ENCODE assay signal across 1 cellular context in the genomic region with DNA sequence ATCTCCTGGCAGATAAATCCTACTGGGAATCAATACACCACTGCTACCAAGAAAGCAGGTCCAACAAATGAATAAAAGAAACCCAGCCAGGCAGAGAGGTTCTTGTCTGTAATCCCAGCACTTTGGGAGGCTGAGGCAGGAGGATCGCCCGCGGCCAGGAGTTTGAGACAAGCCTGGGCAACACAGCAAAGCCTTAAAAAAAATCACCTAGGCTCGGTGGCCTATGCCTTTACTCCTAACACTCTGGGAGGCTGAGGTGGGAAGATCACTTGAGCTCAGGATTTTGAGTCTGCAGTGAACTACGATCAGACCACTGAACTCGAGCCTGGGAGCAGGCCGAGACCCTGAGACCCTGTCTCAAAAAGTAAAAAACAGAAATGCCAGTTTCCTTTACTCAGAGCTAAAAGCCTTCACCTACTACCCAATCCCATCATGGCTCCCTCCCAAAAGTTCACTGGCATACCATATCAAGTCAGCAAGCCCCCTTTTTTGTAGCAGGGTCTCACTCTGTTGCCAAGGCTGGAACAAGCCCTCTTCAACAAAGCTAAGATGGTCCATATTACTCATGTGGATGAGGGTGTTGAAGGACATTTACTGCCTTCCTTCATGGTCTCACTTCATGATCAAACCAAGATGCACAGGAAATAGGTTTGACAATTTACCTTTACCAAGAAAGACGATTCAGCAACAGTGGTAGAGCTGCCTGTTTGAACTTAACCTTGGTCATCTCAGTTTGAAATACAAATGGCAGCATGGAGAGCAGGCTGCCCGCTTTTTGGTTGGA.
A peak's percentile ranks its signal among the peaks of the same experiment; 100 is the strongest.
TF ChIP-seq lines count a peak whose summit lies in the region.

No MANE protein-coding gene starts in this region.

TF ChIP-seq in HepG2, 621 proteins besides CTCF, POLR2A, EP300 and RAD21 (continued from another document):
- TF ChIP-seq, protein P1, sequence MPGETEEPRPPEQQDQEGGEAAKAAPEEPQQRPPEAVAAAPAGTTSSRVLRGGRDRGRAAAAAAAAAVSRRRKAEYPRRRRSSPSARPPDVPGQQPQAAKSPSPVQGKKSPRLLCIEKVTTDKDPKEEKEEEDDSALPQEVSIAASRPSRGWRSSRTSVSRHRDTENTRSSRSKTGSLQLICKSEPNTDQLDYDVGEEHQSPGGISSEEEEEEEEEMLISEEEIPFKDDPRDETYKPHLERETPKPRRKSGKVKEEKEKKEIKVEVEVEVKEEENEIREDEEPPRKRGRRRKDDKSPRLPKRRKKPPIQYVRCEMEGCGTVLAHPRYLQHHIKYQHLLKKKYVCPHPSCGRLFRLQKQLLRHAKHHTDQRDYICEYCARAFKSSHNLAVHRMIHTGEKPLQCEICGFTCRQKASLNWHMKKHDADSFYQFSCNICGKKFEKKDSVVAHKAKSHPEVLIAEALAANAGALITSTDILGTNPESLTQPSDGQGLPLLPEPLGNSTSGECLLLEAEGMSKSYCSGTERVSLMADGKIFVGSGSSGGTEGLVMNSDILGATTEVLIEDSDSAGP (CRISPR knock-in tag; IDR thresholded peaks at IDR 0.05; ENCODE audit: borderline replicate concordance): peak; percentile 32; the same call in 1 of the 2 replicates
- TF ChIP-seq ZNF253 (CRISPR knock-in tag; IDR thresholded peaks at IDR 0.05; ENCODE audit: borderline replicate concordance) (0 out of 2 replicates have a peak, but pooled peaks have one; percentile 23), NR3C1 (CRISPR knock-in tag; IDR thresholded peaks at IDR 0.05) (no peak), PRPF4 (IDR thresholded peaks at IDR 0.05; ENCODE audit: low read depth, low read length, poor library complexity, severe bottlenecking) (no peak), MTA1 (CRISPR knock-in tag; IDR thresholded peaks at IDR 0.05; ENCODE audit: borderline replicate concordance) (peak; percentile 26; the same call in 1 of the 2 replicates), SP5 (CRISPR knock-in tag; IDR thresholded peaks at IDR 0.05; ENCODE audit: borderline replicate concordance, low read depth) (no peak), ETV6 (CRISPR knock-in tag; conservative IDR thresholded peaks at IDR 0.05) (no peak), TBX2 (CRISPR knock-in tag; IDR thresholded peaks at IDR 0.05; ENCODE audit: borderline replicate concordance) (0 out of 2 replicates have a peak, but pooled peaks have one; percentile 38), PRMT3 (CRISPR knock-in tag; IDR thresholded peaks at IDR 0.05; ENCODE audit: borderline replicate concordance, low read depth) (0 out of 2 replicates have a peak, but pooled peaks have one; percentile 23), ZNF430 (CRISPR knock-in tag; IDR thresholded peaks at IDR 0.05) (no peak)
- TF ChIP-seq, protein P2, sequence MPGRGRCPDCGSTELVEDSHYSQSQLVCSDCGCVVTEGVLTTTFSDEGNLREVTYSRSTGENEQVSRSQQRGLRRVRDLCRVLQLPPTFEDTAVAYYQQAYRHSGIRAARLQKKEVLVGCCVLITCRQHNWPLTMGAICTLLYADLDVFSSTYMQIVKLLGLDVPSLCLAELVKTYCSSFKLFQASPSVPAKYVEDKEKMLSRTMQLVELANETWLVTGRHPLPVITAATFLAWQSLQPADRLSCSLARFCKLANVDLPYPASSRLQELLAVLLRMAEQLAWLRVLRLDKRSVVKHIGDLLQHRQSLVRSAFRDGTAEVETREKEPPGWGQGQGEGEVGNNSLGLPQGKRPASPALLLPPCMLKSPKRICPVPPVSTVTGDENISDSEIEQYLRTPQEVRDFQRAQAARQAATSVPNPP (CRISPR knock-in tag; IDR thresholded peaks at IDR 0.05): peak; percentile 28; the same call in 1 of the 2 replicates
